In genomic region chr2:218329027-218329825, GRCh38 we compare ENCODE assay signal across 10 cellular contexts. TPM values are rescaled to one million over a fixed set of nuclear protein-coding genes. Genes with fewer than 3 reads are reported as not detected.
DNase-seq lines count a peak whose midpoint lies in the region; ATAC-seq and TF ChIP-seq lines count a peak whose summit lies in the region.
"Had no signal": no experiment of that assay in that cellular context is flagged by ENCODE, and none has a peak within 500 bp of the region (broad histone marks: within the 10 kb centered on the region; RNA-seq: fewer than 3 reads in every experiment).

No MANE protein-coding gene starts in this region.

- H3K36me3 ChIP-seq in lower lobe of right lung (no peaks in the 10 kb centered on the region), heart left ventricle (no peaks in the 10 kb centered on the region)

- no peak for TF ChIP-seq CTCF in lower lobe of right lung (IDR thresholded peaks at IDR 0.05)
- TF ChIP-seq CTCF in heart left ventricle (IDR thresholded peaks at IDR 0.05): no peak

- DNase-seq in lower lobe of right lung (peak; percentile 69), activated gamma-delta T cell treated with Interleukin-2 at 50 U/mL for 16 hours (no peak), SW480 (ENCODE audit: low spot score) (no peak), superior temporal gyrus (ENCODE audit: extremely low spot score) (no peak), heart left ventricle (no peak)
- DNase-seq: natural killer cell, RPMI8226 had no signal

- TF ChIP-seq POLR2A in GM10847 (IDR thresholded peaks at IDR 0.05; ENCODE audit: extremely low read depth, insufficient read length): peak; percentile 17
- no peak for TF ChIP-seq POLR2A in heart left ventricle (IDR thresholded peaks at IDR 0.05)

- intact Hi-C loops in lower lobe of right lung (cut with DNase I): no loop called here
- intact Hi-C loops in heart left ventricle (cut with DNase I): no loop called here

- H3K27ac ChIP-seq in lower lobe of right lung (peak overlapping the region; percentile 76), heart left ventricle (peak overlapping the region in 1 of 12 donors; percentile 93)

- ATAC-seq in GM19455 (IDR thresholded peaks at IDR 0.05; ENCODE audit: unreplicated experiment): peak; percentile 39
- ATAC-seq in HG03175 (IDR thresholded peaks at IDR 0.05; ENCODE audit: unreplicated experiment): peak; percentile 39
- ATAC-seq in lower lobe of right lung: peak; percentile 75 to 83
- ATAC-seq in heart left ventricle: no peak

- peaks cover 81% of the 10 kb centered on the region for H3K4me1 ChIP-seq in lower lobe of right lung
- peaks cover 0 to 86% (median 6%) of the 10 kb centered on the region in 12 donors for H3K4me1 ChIP-seq in heart left ventricle

- H3K4me3 ChIP-seq in lower lobe of right lung (no peak overlapping the region), heart left ventricle (no peak overlapping the region)

- 88 to 90% (median 89%) methylated on average over 18 of the region's 18 CpGs for WGBS in heart left ventricle, 4 donors

- H3K27me3 ChIP-seq in lower lobe of right lung (ENCODE audit: low read depth) (no peaks in the 10 kb centered on the region), heart left ventricle (no peaks in the 10 kb centered on the region)

- no peaks in the 10 kb centered on the region for H3K9me3 ChIP-seq in lower lobe of right lung
- no peaks in the 10 kb centered on the region for H3K9me3 ChIP-seq in heart left ventricle

RNA-seq across cellular contexts. Expression of gene CATIP, which starts 27.4 kb away (rescaled TPM):
- total RNA-seq in lower lobe of right lung (5.6 TPM), heart left ventricle (under 1 TPM in 1 of 9 donors, not detected in 8; 0.18 TPM)
- under 1 TPM in 1 of 2 donors, not detected in 1; 0.07 TPM for polyA plus RNA-seq in heart left ventricle

RNA-seq across cellular contexts. Expression of gene TMBIM1, which starts 36.9 kb away (rescaled TPM):
- total RNA-seq in lower lobe of right lung (300 TPM), heart left ventricle (100 to 1,000 TPM in 7 of 9 donors, 10 to 100 TPM in 2; 89.1 to 173 (median 126) TPM)
- 100 to 1,000 TPM in 1 of 2 donors, 10 to 100 TPM in 1; 41.8 to 208 TPM for polyA plus RNA-seq in heart left ventricle

RNA-seq across cellular contexts. Expression of gene SLC11A1, which starts 52.8 kb away (rescaled TPM):
- 419 TPM for total RNA-seq in lower lobe of right lung
- 10 to 100 TPM in 2 of 9 donors, 1 to 10 TPM in 6, under 1 TPM in 1; 0.96 to 31.0 (median 4.3) TPM for total RNA-seq in heart left ventricle
- 1 to 10 TPM; 4.5 to 8.9 TPM for polyA plus RNA-seq in heart left ventricle

RNA-seq across cellular contexts. Expression of gene PNKD, which starts 58.9 kb away (rescaled TPM):
- 65.8 TPM for total RNA-seq in lower lobe of right lung
- 10 to 100 TPM; 53.8 to 78.7 (median 72.5) TPM for total RNA-seq in heart left ventricle
- 100 to 1,000 TPM in 1 of 2 donors, 10 to 100 TPM in 1; 54.6 to 146 TPM for polyA plus RNA-seq in heart left ventricle

RNA-seq across cellular contexts. Expression of gene AAMP, which starts 59.3 kb away (rescaled TPM):
- 58.8 TPM for total RNA-seq in lower lobe of right lung
- 100 to 1,000 TPM in 2 of 9 donors, 10 to 100 TPM in 7; 51.6 to 127 (median 58.0) TPM for total RNA-seq in heart left ventricle
- polyA plus RNA-seq in heart left ventricle: 100 to 1,000 TPM in 1 of 2 donors, 10 to 100 TPM in 1; 58.6 to 150 TPM

Comparison
In these comparisons a context has a peak if more than half of its experiments do, and no peak if none do; other contexts are left out.
1. ATAC-seq: peak in GM19455 (single experiment), HG03175 (single experiment) and lower lobe of right lung (2 of 2); none in heart left ventricle (0 of 4).
2. RNA of gene SLC11A1, which starts 52.8 kb away (total RNA-seq): 419 TPM in lower lobe of right lung (single experiment); 0.96 to 31.0 TPM in heart left ventricle; every median in the first group is over 10 times any median in the second.